In the genomic region with DNA sequence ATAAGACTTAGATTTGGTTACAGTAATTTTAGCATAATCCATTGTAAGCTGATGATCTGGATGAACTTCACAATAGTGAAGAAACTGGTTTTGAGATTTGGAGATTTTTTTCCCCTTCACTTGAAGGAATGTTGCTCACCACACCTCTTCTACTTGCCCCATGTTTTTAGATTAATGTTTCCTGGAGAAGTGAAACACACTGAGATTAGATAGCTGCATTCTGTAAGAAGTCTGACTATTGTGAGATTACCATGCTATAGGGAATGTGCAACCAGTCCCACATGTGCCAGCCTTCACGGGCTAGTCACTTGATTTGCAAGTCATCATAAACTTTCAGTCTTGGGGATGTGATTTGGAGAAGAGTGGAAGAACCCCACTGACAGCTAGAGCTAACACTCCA, we compare ENCODE assay signal across 21 cellular contexts.
"Had no signal": no experiment of that assay in that cellular context is flagged by ENCODE, and none has a peak within 500 bp of the region (broad histone marks: within the 10 kb centered on the region; RNA-seq: fewer than 3 reads in every experiment).

No MANE protein-coding gene starts in this region.

- H3K27ac Mint-ChIP-seq: activated CD4-positive, alpha-beta T cell treated with anti-CD3 and anti-CD28 coated beads, Interleukin-2, amount 10 ng/mL, durations not matched to agents 7 days and 5 days; activated naive CD4-positive, alpha-beta T cell treated with anti-CD3 and anti-CD28 coated beads, Interleukin-2, amount 50 U/mL, for 24 hours; memory B cell; nephron had no signal

- H3K9me3 ChIP-seq: gastrocnemius medialis, neutrophil, ovary, prostate gland, thyroid gland had no signal

- H3K36me3 ChIP-seq: brain microvascular endothelial cell, gastrocnemius medialis, neutrophil, ovary, prostate gland, thyroid gland had no signal

- H3K4me1 Mint-ChIP-seq: activated CD4-positive, alpha-beta T cell treated with anti-CD3 and anti-CD28 coated beads, Interleukin-2, amount 10 ng/mL, durations not matched to agents 7 days and 5 days; activated naive CD4-positive, alpha-beta T cell treated with anti-CD3 and anti-CD28 coated beads, Interleukin-2, amount 50 U/mL, for 24 hours; nephron had no signal

- H3K36me3 Mint-ChIP-seq: activated naive CD4-positive, alpha-beta T cell treated with anti-CD3 and anti-CD28 coated beads, Interleukin-2, amount 50 U/mL, for 24 hours; memory B cell had no signal

- H3K27me3 ChIP-seq: brain microvascular endothelial cell, gastrocnemius medialis, neutrophil, ovary, thyroid gland had no signal

- H3K27me3 Mint-ChIP-seq: activated naive CD4-positive, alpha-beta T cell treated with anti-CD3 and anti-CD28 coated beads, Interleukin-2, amount 50 U/mL, for 24 hours; memory B cell had no signal

- H3K27ac ChIP-seq: brain microvascular endothelial cell, gastrocnemius medialis, neutrophil, ovary, prostate gland, thyroid gland, VCaP had no signal

- ATAC-seq: gastrocnemius medialis; stimulated activated naive CD8-positive, alpha-beta T cell treated with anti-CD3 and anti-CD28 coated beads, Interleukin-15, Interleukin-2, amounts not matched to agents 100 U/mL and 50 U/mL, for 24 hours had no signal

- H3K4me3 Mint-ChIP-seq: activated CD4-positive, alpha-beta T cell treated with anti-CD3 and anti-CD28 coated beads, Interleukin-2, amount 10 ng/mL, durations not matched to agents 7 days and 5 days; activated naive CD4-positive, alpha-beta T cell treated with anti-CD3 and anti-CD28 coated beads, Interleukin-2, amount 50 U/mL, for 24 hours; memory B cell; nephron had no signal

- H3K9me3 Mint-ChIP-seq: activated CD4-positive, alpha-beta T cell treated with anti-CD3 and anti-CD28 coated beads, Interleukin-2, amount 10 ng/mL, durations not matched to agents 7 days and 5 days; activated naive CD4-positive, alpha-beta T cell treated with anti-CD3 and anti-CD28 coated beads, Interleukin-2, amount 50 U/mL, for 24 hours; memory B cell; nephron had no signal

- H3K4me1 ChIP-seq: gastrocnemius medialis, prostate gland, thyroid gland had no signal

- DNase-seq: activated CD4-positive, alpha-beta T cell treated with anti-CD3 and anti-CD28 coated beads, Interleukin-2, amount 10 ng/mL, durations not matched to agents 7 days and 5 days; activated CD4-positive, CD25-positive, alpha-beta regulatory T cell treated with anti-CD3 and anti-CD28 coated beads, Interleukin-2, amount 50 U/mL, for 72 hours; activated gamma-delta T cell treated with Interleukin-2 at 50 U/mL for 16 hours; activated T-cell treated with anti-CD3 and anti-CD28 coated beads, Interleukin-2, amount 50 U/mL, for 1 hour; aorta; brain microvascular endothelial cell; caudate nucleus; effector memory CD4-positive, alpha-beta T cell; gastrocnemius medialis; hippocampal formation; ovary; stimulated activated CD4-positive, alpha-beta T cell treated with anti-CD3 and anti-CD28 coated beads, Interleukin-4, amount 100 ng/mL, for 4 hours; stimulated activated naive CD8-positive, alpha-beta T cell treated with anti-CD3 and anti-CD28 coated beads, Interleukin-15, Interleukin-2, amounts not matched to agents 100 U/mL and 50 U/mL, for 24 hours; substantia nigra; thyroid gland had no signal

- H3K4me3 ChIP-seq: gastrocnemius medialis, ovary, prostate gland, thyroid gland had no signal
